Comparison of ENCODE assay signal across 1 cellular context in the genomic region with DNA sequence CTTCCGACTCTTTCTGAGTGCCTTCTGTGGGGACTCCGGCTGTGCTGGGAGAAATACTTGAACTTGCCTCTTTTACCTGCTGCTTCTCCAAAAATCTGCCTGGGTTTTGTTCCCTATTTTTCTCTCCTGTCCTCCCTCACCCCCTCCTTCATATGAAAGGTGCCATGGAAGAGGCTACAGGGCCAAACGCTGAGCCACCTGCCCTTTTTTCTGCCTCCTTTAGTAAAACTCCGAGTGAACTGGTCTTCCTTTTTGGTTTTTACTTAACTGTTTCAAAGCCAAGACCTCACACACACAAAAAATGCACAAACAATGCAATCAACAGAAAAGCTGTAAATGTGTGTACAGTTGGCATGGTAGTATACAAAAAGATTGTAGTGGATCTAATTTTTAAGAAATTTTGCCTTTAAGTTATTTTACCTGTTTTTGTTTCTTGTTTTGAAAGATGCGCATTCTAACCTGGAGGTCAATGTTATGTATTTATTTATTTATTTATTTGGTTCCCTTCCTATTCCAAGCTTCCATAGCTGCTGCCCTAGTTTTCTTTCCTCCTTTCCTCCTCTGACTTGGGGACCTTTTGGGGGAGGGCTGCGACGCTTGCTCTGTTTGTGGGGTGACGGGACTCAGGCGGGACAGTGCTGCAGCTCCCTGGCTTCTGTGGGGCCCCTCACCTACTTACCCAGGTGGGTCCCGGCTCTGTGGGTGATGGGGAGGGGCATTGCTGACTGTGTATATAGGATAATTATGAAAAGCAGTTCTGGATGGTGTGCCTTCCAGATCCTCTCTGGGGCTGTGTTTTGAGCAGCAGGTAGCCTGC.
TF ChIP-seq lines count a peak whose summit lies in the region.

No MANE protein-coding gene starts in this region.

TF ChIP-seq in K562, 482 proteins besides CTCF, POLR2A, EP300 and RAD21 (continued from another document and continues in another):
- TF ChIP-seq, protein P1, sequence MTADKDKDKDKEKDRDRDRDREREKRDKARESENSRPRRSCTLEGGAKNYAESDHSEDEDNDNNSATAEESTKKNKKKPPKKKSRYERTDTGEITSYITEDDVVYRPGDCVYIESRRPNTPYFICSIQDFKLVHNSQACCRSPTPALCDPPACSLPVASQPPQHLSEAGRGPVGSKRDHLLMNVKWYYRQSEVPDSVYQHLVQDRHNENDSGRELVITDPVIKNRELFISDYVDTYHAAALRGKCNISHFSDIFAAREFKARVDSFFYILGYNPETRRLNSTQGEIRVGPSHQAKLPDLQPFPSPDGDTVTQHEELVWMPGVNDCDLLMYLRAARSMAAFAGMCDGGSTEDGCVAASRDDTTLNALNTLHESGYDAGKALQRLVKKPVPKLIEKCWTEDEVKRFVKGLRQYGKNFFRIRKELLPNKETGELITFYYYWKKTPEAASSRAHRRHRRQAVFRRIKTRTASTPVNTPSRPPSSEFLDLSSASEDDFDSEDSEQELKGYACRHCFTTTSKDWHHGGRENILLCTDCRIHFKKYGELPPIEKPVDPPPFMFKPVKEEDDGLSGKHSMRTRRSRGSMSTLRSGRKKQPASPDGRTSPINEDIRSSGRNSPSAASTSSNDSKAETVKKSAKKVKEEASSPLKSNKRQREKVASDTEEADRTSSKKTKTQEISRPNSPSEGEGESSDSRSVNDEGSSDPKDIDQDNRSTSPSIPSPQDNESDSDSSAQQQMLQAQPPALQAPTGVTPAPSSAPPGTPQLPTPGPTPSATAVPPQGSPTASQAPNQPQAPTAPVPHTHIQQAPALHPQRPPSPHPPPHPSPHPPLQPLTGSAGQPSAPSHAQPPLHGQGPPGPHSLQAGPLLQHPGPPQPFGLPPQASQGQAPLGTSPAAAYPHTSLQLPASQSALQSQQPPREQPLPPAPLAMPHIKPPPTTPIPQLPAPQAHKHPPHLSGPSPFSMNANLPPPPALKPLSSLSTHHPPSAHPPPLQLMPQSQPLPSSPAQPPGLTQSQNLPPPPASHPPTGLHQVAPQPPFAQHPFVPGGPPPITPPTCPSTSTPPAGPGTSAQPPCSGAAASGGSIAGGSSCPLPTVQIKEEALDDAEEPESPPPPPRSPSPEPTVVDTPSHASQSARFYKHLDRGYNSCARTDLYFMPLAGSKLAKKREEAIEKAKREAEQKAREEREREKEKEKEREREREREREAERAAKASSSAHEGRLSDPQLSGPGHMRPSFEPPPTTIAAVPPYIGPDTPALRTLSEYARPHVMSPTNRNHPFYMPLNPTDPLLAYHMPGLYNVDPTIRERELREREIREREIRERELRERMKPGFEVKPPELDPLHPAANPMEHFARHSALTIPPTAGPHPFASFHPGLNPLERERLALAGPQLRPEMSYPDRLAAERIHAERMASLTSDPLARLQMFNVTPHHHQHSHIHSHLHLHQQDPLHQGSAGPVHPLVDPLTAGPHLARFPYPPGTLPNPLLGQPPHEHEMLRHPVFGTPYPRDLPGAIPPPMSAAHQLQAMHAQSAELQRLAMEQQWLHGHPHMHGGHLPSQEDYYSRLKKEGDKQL (CRISPR knock-in tag; IDR thresholded peaks at IDR 0.05; ENCODE audit: borderline replicate concordance), result no peak
- TF ChIP-seq SMARCE1 (IDR thresholded peaks at IDR 0.05) (no peak), ZNF134 (CRISPR knock-in tag; conservative IDR thresholded peaks at IDR 0.05) (no peak), ZNF23 (CRISPR knock-in tag; IDR thresholded peaks at IDR 0.05) (no peak), ZNF780A (CRISPR knock-in tag; IDR thresholded peaks at IDR 0.05) (0 out of 2 replicates have a peak, but pooled peaks have one; percentile 30), SUPT5H (IDR thresholded peaks at IDR 0.05) (peak; percentile 55), POLR2AphosphoS2 (IDR thresholded peaks at IDR 0.05; ENCODE audit: low read length) (peak; percentile 26), SP1 (CRISPR knock-in tag; IDR thresholded peaks at IDR 0.05) (peak; percentile 59; the same call in 1 of the 2 replicates), ASH1L (IDR thresholded peaks at IDR 0.05; ENCODE audit: borderline replicate concordance, low read depth, partially characterized antibody) (no peak), HEY1 (CRISPR knock-in tag; IDR thresholded peaks at IDR 0.05; ENCODE audit: borderline replicate concordance) (peak; percentile 52; the same call in 1 of the 2 replicates), MTA1 (IDR thresholded peaks at IDR 0.05; ENCODE audit: borderline replicate concordance) (no peak; the same call in 1 of the 2 replicates), SMAD1 (IDR thresholded peaks at IDR 0.05; ENCODE audit: low read depth, low read length, partially characterized antibody) (peak; percentile 63), ERF (CRISPR knock-in tag; IDR thresholded peaks at IDR 0.05) (0 out of 2 replicates have a peak, but pooled peaks have one; percentile 31), ELF1 (tag; IDR thresholded peaks at IDR 0.05) (no peak), CBX1 (IDR thresholded peaks at IDR 0.05; ENCODE audit: low read depth) (no peak), ZFX (CRISPR knock-in tag; IDR thresholded peaks at IDR 0.05) (no peak), SIRT6 (IDR thresholded peaks at IDR 0.05; ENCODE audit: low read depth, low read length) (peak; percentile 67), SREBF2 (CRISPR knock-in tag; IDR thresholded peaks at IDR 0.05) (no peak), MYBL2 (IDR thresholded peaks at IDR 0.05; ENCODE audit: low read depth) (no peak), MYBL2 (CRISPR knock-in tag; IDR thresholded peaks at IDR 0.05; ENCODE audit: borderline replicate concordance) (no peak), ZNF436 (CRISPR knock-in tag; IDR thresholded peaks at IDR 0.05) (no peak), ZNF551 (CRISPR knock-in tag; IDR thresholded peaks at IDR 0.05) (no peak), CHD2 (IDR thresholded peaks at IDR 0.05; ENCODE audit: low read depth, low read length) (0 out of 2 replicates have a peak, but pooled peaks have one; percentile 37), SAFB2 (IDR thresholded peaks at IDR 0.05; ENCODE audit: borderline replicate concordance, low read depth, low read length, severe bottlenecking) (no peak), KDM5B (IDR thresholded peaks at IDR 0.05; ENCODE audit: insufficient replicate concordance, low read depth, low read length) (peak; percentile 50), EGR1 (conservative IDR thresholded peaks at IDR 0.05) (no peak), CHD1 (IDR thresholded peaks at IDR 0.05; ENCODE audit: low read length) (peak; percentile 99), PHF8 (IDR thresholded peaks at IDR 0.05; ENCODE audit: borderline replicate concordance, low read length) (0 out of 2 replicates have a peak, but pooled peaks have one; percentile 8), ZNF75A (CRISPR knock-in tag; IDR thresholded peaks at IDR 0.05) (no peak), TGIF2 (CRISPR knock-in tag; IDR thresholded peaks at IDR 0.05) (no peak), NELFE (IDR thresholded peaks at IDR 0.05; ENCODE audit: insufficient read depth, insufficient read length) (no peak), KDM4B (IDR thresholded peaks at IDR 0.05; ENCODE audit: borderline replicate concordance in 2 of 2, low read depth in 1 of 2) (no peak), SIN3A (IDR thresholded peaks at IDR 0.05; ENCODE audit: borderline replicate concordance in 2 of 2, control insufficient read depth in 1 of 2, low read depth in 2 of 2, low read length in 2 of 2) (peak; percentile 25 to 54; a peak in 2 of 4 replicates), ZNF174 (CRISPR knock-in tag; IDR thresholded peaks at IDR 0.05) (peak; percentile 2; the same call in 1 of the 2 replicates), ZNF311 (CRISPR knock-in tag; IDR thresholded peaks at IDR 0.05) (peak; percentile 41; the same call in 1 of the 2 replicates), BMI1 (IDR thresholded peaks at IDR 0.05; ENCODE audit: low read length) (no peak), ZNF589 (CRISPR knock-in tag; IDR thresholded peaks at IDR 0.05; ENCODE audit: low read depth) (no peak), RBFOX2 (IDR thresholded peaks at IDR 0.05; ENCODE audit: low read depth, low read length) (peak; percentile 68), TBP (optimal IDR thresholded peaks at IDR 0.05; ENCODE audit: low read depth, low read length) (no peak), ARNT (IDR thresholded peaks at IDR 0.05) (peak in 1 of 2 experiments; percentile 57; a peak in 1 of 4 replicates), BHLHE40 (IDR thresholded peaks at IDR 0.05; ENCODE audit: low read length) (peak; percentile 11; the same call in 1 of the 2 replicates), ZEB2 (IDR thresholded peaks at IDR 0.05) (0 out of 2 replicates have a peak, but pooled peaks have one; percentile 11), PCBP2 (IDR thresholded peaks at IDR 0.05; ENCODE audit: low read depth, low read length, poor library complexity, severe bottlenecking) (no peak), LARP7 (IDR thresholded peaks at IDR 0.05) (peak; percentile 66; the same call in 1 of the 2 replicates), CXXC5 (CRISPR knock-in tag; IDR thresholded peaks at IDR 0.05) (no peak; the same call in 1 of the 2 replicates), RBM14 (IDR thresholded peaks at IDR 0.05; ENCODE audit: borderline replicate concordance, insufficient read depth, low read depth, low read length) (no peak), ZSCAN29 (IDR thresholded peaks at IDR 0.05) (no peak), ZNF707 (CRISPR knock-in tag; conservative IDR thresholded peaks at IDR 0.05) (no peak)
- TF ChIP-seq, protein P2, sequence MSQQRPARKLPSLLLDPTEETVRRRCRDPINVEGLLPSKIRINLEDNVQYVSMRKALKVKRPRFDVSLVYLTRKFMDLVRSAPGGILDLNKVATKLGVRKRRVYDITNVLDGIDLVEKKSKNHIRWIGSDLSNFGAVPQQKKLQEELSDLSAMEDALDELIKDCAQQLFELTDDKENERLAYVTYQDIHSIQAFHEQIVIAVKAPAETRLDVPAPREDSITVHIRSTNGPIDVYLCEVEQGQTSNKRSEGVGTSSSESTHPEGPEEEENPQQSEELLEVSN (IDR thresholded peaks at IDR 0.05; ENCODE audit: borderline replicate concordance in 1 of 2, extremely low read depth in 1 of 2, insufficient read depth in 1 of 2, insufficient read length in 1 of 2, low read depth in 1 of 2, low read length in 1 of 2, poor library complexity in 1 of 2, severe bottlenecking in 1 of 2), result no peak
- TF ChIP-seq, protein P3, sequence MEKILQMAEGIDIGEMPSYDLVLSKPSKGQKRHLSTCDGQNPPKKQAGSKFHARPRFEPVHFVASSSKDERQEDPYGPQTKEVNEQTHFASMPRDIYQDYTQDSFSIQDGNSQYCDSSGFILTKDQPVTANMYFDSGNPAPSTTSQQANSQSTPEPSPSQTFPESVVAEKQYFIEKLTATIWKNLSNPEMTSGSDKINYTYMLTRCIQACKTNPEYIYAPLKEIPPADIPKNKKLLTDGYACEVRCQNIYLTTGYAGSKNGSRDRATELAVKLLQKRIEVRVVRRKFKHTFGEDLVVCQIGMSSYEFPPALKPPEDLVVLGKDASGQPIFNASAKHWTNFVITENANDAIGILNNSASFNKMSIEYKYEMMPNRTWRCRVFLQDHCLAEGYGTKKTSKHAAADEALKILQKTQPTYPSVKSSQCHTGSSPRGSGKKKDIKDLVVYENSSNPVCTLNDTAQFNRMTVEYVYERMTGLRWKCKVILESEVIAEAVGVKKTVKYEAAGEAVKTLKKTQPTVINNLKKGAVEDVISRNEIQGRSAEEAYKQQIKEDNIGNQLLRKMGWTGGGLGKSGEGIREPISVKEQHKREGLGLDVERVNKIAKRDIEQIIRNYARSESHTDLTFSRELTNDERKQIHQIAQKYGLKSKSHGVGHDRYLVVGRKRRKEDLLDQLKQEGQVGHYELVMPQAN (IDR thresholded peaks at IDR 0.05; ENCODE audit: borderline replicate concordance), result no peak
- TF ChIP-seq, protein P4, sequence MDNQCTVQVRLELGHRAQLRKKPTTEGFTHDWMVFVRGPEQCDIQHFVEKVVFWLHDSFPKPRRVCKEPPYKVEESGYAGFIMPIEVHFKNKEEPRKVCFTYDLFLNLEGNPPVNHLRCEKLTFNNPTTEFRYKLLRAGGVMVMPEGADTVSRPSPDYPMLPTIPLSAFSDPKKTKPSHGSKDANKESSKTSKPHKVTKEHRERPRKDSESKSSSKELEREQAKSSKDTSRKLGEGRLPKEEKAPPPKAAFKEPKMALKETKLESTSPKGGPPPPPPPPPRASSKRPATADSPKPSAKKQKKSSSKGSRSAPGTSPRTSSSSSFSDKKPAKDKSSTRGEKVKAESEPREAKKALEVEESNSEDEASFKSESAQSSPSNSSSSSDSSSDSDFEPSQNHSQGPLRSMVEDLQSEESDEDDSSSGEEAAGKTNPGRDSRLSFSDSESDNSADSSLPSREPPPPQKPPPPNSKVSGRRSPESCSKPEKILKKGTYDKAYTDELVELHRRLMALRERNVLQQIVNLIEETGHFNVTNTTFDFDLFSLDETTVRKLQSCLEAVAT (IDR thresholded peaks at IDR 0.05), result peak; percentile 91 to 96
- TF ChIP-seq, protein P5, sequence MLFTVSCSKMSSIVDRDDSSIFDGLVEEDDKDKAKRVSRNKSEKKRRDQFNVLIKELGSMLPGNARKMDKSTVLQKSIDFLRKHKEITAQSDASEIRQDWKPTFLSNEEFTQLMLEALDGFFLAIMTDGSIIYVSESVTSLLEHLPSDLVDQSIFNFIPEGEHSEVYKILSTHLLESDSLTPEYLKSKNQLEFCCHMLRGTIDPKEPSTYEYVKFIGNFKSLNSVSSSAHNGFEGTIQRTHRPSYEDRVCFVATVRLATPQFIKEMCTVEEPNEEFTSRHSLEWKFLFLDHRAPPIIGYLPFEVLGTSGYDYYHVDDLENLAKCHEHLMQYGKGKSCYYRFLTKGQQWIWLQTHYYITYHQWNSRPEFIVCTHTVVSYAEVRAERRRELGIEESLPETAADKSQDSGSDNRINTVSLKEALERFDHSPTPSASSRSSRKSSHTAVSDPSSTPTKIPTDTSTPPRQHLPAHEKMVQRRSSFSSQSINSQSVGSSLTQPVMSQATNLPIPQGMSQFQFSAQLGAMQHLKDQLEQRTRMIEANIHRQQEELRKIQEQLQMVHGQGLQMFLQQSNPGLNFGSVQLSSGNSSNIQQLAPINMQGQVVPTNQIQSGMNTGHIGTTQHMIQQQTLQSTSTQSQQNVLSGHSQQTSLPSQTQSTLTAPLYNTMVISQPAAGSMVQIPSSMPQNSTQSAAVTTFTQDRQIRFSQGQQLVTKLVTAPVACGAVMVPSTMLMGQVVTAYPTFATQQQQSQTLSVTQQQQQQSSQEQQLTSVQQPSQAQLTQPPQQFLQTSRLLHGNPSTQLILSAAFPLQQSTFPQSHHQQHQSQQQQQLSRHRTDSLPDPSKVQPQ (CRISPR knock-in tag; IDR thresholded peaks at IDR 0.05; ENCODE audit: borderline replicate concordance), result no peak
- TF ChIP-seq, protein P6, sequence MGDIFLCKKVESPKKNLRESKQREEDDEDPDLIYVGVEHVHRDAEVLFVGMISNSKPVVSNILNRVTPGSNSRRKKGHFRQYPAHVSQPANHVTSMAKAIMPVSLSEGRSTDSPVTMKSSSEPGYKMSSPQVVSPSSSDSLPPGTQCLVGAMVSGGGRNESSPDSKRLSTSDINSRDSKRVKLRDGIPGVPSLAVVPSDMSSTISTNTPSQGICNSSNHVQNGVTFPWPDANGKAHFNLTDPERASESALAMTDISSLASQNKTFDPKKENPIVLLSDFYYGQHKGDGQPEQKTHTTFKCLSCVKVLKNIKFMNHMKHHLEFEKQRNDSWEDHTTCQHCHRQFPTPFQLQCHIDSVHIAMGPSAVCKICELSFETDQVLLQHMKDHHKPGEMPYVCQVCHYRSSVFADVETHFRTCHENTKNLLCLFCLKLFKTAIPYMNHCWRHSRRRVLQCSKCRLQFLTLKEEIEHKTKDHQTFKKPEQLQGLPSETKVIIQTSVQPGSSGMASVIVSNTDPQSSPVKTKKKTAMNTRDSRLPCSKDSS (IDR thresholded peaks at IDR 0.05; ENCODE audit: low read depth, partially characterized antibody), result no peak
- TF ChIP-seq, protein P7, sequence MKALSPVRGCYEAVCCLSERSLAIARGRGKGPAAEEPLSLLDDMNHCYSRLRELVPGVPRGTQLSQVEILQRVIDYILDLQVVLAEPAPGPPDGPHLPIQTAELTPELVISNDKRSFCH (CRISPR knock-in tag; IDR thresholded peaks at IDR 0.05), result no peak
- TF ChIP-seq, protein P7 (tag; IDR thresholded peaks at IDR 0.05), result no peak
